Comparison of ENCODE assay signal across 19 cellular contexts in genomic region chr3:170697131-170697530, GRCh38.
A peak's percentile ranks its signal among the peaks of the same experiment; 100 is the strongest.
DNase-seq lines count a peak whose midpoint lies in the region; ATAC-seq and TF ChIP-seq lines count a peak whose summit lies in the region.
"Had no signal": no experiment of that assay in that cellular context is flagged by ENCODE, and none has a peak within 500 bp of the region (broad histone marks: within the 10 kb centered on the region; RNA-seq: fewer than 3 reads in every experiment).

No MANE protein-coding gene starts in this region.

- H3K4me2 ChIP-seq in IMR-90 (ENCODE audit: low read depth, low read length), result no peak overlapping the region
- H3K4me2 ChIP-seq: GM23338 had no signal

- POLR2A ChIA-PET in IMR-90 (lab: Charles Lee; ENCODE audit: unreplicated experiment), result no interaction called here

- WGBS in IMR-90 (ENCODE audit: extremely low coverage in 2 of 2, insufficient read length in 1 of 2), 2 experiments, result 100% methylated on average over 1 of the region's 2 CpGs; no CpG with 5 or more reads in 1 of the 2 experiments

- no peak overlapping the region for H3K9ac ChIP-seq in IMR-90 (ENCODE audit: low read depth, low read length)

- H3K4me1 ChIP-seq in IMR-90 (ENCODE audit: control insufficient read depth, insufficient read depth, low read length), result peaks cover 5% of the 10 kb centered on the region

- H3K9me1 ChIP-seq in IMR-90 (ENCODE audit: insufficient read depth, low read length), result peaks cover 7% of the 10 kb centered on the region

- no peaks in the 10 kb centered on the region for H3K79me1 ChIP-seq in IMR-90 (ENCODE audit: low read depth in 1 of 2, low read length in 2 of 2)

- no peaks in the 10 kb centered on the region for H3K9me3 ChIP-seq in IMR-90 (ENCODE audit: control insufficient read depth, insufficient read depth, low read length)
- H3K9me3 ChIP-seq: SJSA1 had no signal

- H3K36me3 Mint-ChIP-seq in activated CD4-positive, alpha-beta T cell treated with anti-CD3 and anti-CD28 coated beads, Interleukin-2, amount 10 ng/mL, durations not matched to agents 24 days and 14 days (ENCODE audit: low read depth), result no peaks in the 10 kb centered on the region
- no peaks in the 10 kb centered on the region for H3K36me3 Mint-ChIP-seq in activated naive CD8-positive, alpha-beta T cell treated with anti-CD3 and anti-CD28 coated beads for 36 hours
- no peaks in the 10 kb centered on the region for H3K36me3 Mint-ChIP-seq in stimulated activated memory B cell treated with anti-CD40 and anti-IgM and Interleukin-4, amounts not matched to agents 10 μg/mL and 1 μg/mL and 100 μg/mL, for 72 hours

- peak overlapping the region; percentile 3; the same call in 1 of the 2 replicates for H2BK20ac ChIP-seq in IMR-90 (ENCODE audit: low read depth, low read length)

- H4K91ac ChIP-seq in IMR-90 (ENCODE audit: insufficient read depth, low read depth, low read length), result no peak overlapping the region

- no peaks in the 10 kb centered on the region for H4K20me1 ChIP-seq in IMR-90 (ENCODE audit: insufficient read depth, low read length)

- no peak overlapping the region for H2AK9ac ChIP-seq in IMR-90 (replicated peaks; ENCODE audit: low read depth, low read length, poor library complexity)

- in situ Hi-C loops in IMR-90 (cut with MboI; ENCODE audit: low sequenced_read_pairs), result loop anchor here (10.0 kb wide), 1 partner anchor 272 kb away; no protein-coding TSS in a partner anchor

- H2BK15ac ChIP-seq in IMR-90 (ENCODE audit: low read depth, low read length), result peak overlapping the region; percentile 3; the same call in 1 of the 3 replicates

- no peak for DNase-seq in activated CD4-positive, alpha-beta T cell treated with anti-CD3 and anti-CD28 coated beads, Interleukin-2, amount 10 ng/mL, durations not matched to agents 24 days and 14 days
- DNase-seq in activated CD4-positive, alpha-beta T cell treated with anti-CD3 and anti-CD28 coated beads, Interleukin-2, amount 50 U/mL, for 1 hour, result no peak
- DNase-seq in IMR-90, result no peak
- peak; percentile 29 for DNase-seq in activated naive CD8-positive, alpha-beta T cell treated with anti-CD3 and anti-CD28 coated beads for 36 hours
- DNase-seq in effector CD8-positive, alpha-beta T cell (lab: John Stamatoyannopoulos, UW), result no peak
- DNase-seq: GDM1, Kasumi-1, NCI-H1417, NCI-H1694 treated with DMSO at 0.1 percent for 48 hours, NCI-H446, NCI-H526 had no signal

- no peaks in the 10 kb centered on the region for H3K27me3 ChIP-seq in IMR-90 (ENCODE audit: control insufficient read depth, insufficient read depth, low read length)
- H3K27me3 ChIP-seq: SJSA1 had no signal

- intact Hi-C loops in activated CD4-positive, alpha-beta T cell treated with anti-CD3 and anti-CD28 coated beads, Interleukin-2, amount 10 ng/mL, durations not matched to agents 24 days and 14 days (cut with micrococcal nuclease), result loop anchor here (5.0 kb wide), 1 partner anchor 125 kb away; no protein-coding TSS in a partner anchor
- intact Hi-C loops in IMR-90 (cut with micrococcal nuclease), result no loop called here

- TF ChIP-seq CTCF in IMR-90 (conservative IDR thresholded peaks at IDR 0.05; ENCODE audit: low read depth, low read length), result no peak

- TF ChIP-seq RAD21 in IMR-90 (IDR thresholded peaks at IDR 0.05; ENCODE audit: low read length), result no peak

- dilution Hi-C loops in IMR-90 (cut with HindIII; ENCODE audit: low sequenced_read_pairs, unreplicated experiment), result no loop called here

- no peak for TF ChIP-seq POLR2A in IMR-90 (IDR thresholded peaks at IDR 0.05; ENCODE audit: low read depth, low read length)

- BruUV-seq in IMR-90 (replicated peaks; lab: Mats Ljungman, UMichigan), result no TSS peak

- no peak overlapping the region for H3K27ac ChIP-seq in IMR-90 (ENCODE audit: insufficient read depth, low read length)
- H3K27ac ChIP-seq: C4-2B, SJSA1 had no signal

- CTCF ChIA-PET in IMR-90 (lab: Yijun Ruan, JAX), result no interaction called here

- no peak overlapping the region; the same call in 1 of the 2 replicates for H3K18ac ChIP-seq in IMR-90 (ENCODE audit: low read depth, low read length)

- H3K9me3 Mint-ChIP-seq in activated CD4-positive, alpha-beta T cell treated with anti-CD3 and anti-CD28 coated beads, Interleukin-2, amount 10 ng/mL, durations not matched to agents 24 days and 14 days, result peaks cover 8% of the 10 kb centered on the region
- no peaks in the 10 kb centered on the region for H3K9me3 Mint-ChIP-seq in activated naive CD8-positive, alpha-beta T cell treated with anti-CD3 and anti-CD28 coated beads for 36 hours
- H3K9me3 Mint-ChIP-seq in stimulated activated memory B cell treated with anti-CD40 and anti-IgM and Interleukin-4, amounts not matched to agents 10 μg/mL and 1 μg/mL and 100 μg/mL, for 72 hours, result no peaks in the 10 kb centered on the region
- H3K9me3 Mint-ChIP-seq: GM23338, IgD-negative memory B cell had no signal

- no peak overlapping the region for H4K5ac ChIP-seq in IMR-90 (ENCODE audit: low read depth, low read length)

- H3K4me1 Mint-ChIP-seq in activated CD4-positive, alpha-beta T cell treated with anti-CD3 and anti-CD28 coated beads, Interleukin-2, amount 10 ng/mL, durations not matched to agents 24 days and 14 days, result peaks cover 6% of the 10 kb centered on the region
- peaks cover 14% of the 10 kb centered on the region for H3K4me1 Mint-ChIP-seq in activated naive CD8-positive, alpha-beta T cell treated with anti-CD3 and anti-CD28 coated beads for 36 hours
- H3K4me1 Mint-ChIP-seq in stimulated activated memory B cell treated with anti-CD40 and anti-IgM and Interleukin-4, amounts not matched to agents 10 μg/mL and 1 μg/mL and 100 μg/mL, for 72 hours, result no peaks in the 10 kb centered on the region
- H3K4me1 Mint-ChIP-seq: IgD-negative memory B cell had no signal

- H3K4me3 Mint-ChIP-seq in activated CD4-positive, alpha-beta T cell treated with anti-CD3 and anti-CD28 coated beads, Interleukin-2, amount 10 ng/mL, durations not matched to agents 24 days and 14 days, result no peak overlapping the region
- H3K4me3 Mint-ChIP-seq in activated naive CD8-positive, alpha-beta T cell treated with anti-CD3 and anti-CD28 coated beads for 36 hours, result no peak overlapping the region
- H3K4me3 Mint-ChIP-seq in stimulated activated memory B cell treated with anti-CD40 and anti-IgM and Interleukin-4, amounts not matched to agents 10 μg/mL and 1 μg/mL and 100 μg/mL, for 72 hours, result no peak overlapping the region
- H3K4me3 Mint-ChIP-seq: GM23338, IgD-negative memory B cell had no signal

- no peaks in the 10 kb centered on the region for H3K36me3 ChIP-seq in IMR-90 (ENCODE audit: control insufficient read depth, insufficient read depth, low read length)
- H3K36me3 ChIP-seq: SJSA1 had no signal

- no peak overlapping the region for H3K23ac ChIP-seq in IMR-90 (ENCODE audit: low read depth, low read length)

- peak overlapping the region; percentile 18 for H3K27ac Mint-ChIP-seq in activated CD4-positive, alpha-beta T cell treated with anti-CD3 and anti-CD28 coated beads, Interleukin-2, amount 10 ng/mL, durations not matched to agents 24 days and 14 days
- peak overlapping the region; percentile 7 for H3K27ac Mint-ChIP-seq in activated naive CD8-positive, alpha-beta T cell treated with anti-CD3 and anti-CD28 coated beads for 36 hours
- H3K27ac Mint-ChIP-seq in stimulated activated memory B cell treated with anti-CD40 and anti-IgM and Interleukin-4, amounts not matched to agents 10 μg/mL and 1 μg/mL and 100 μg/mL, for 72 hours, result no peak overlapping the region
- H3K27ac Mint-ChIP-seq: GM23338, IgD-negative memory B cell had no signal

- no peak overlapping the region for H3K14ac ChIP-seq in IMR-90 (replicated peaks; ENCODE audit: low read depth, low read length)

- no peak overlapping the region for H2AFZ ChIP-seq in IMR-90 (replicated peaks; ENCODE audit: low read length, poor library complexity)
- H2AFZ ChIP-seq: GM23338 had no signal

- H2AK5ac ChIP-seq in IMR-90 (ENCODE audit: low read depth, low read length), result 0 out of 2 replicates have a peak overlapping the region, but pooled peaks have one; percentile 23

- H3K4ac ChIP-seq in IMR-90 (ENCODE audit: low read depth, low read length), result peak overlapping the region; percentile 33

- H3K27me3 Mint-ChIP-seq in activated CD4-positive, alpha-beta T cell treated with anti-CD3 and anti-CD28 coated beads, Interleukin-2, amount 10 ng/mL, durations not matched to agents 24 days and 14 days, result no peaks in the 10 kb centered on the region
- H3K27me3 Mint-ChIP-seq in activated naive CD8-positive, alpha-beta T cell treated with anti-CD3 and anti-CD28 coated beads for 36 hours, result no peaks in the 10 kb centered on the region
- H3K27me3 Mint-ChIP-seq in stimulated activated memory B cell treated with anti-CD40 and anti-IgM and Interleukin-4, amounts not matched to agents 10 μg/mL and 1 μg/mL and 100 μg/mL, for 72 hours, result peaks cover 3% of the 10 kb centered on the region

- no peak overlapping the region for H4K8ac ChIP-seq in IMR-90 (ENCODE audit: low read depth in 2 of 2, low read length in 2 of 2)

- peak overlapping the region; percentile 64 for H2BK120ac ChIP-seq in IMR-90 (ENCODE audit: low read depth, low read length)

- H2BK5ac ChIP-seq in IMR-90 (ENCODE audit: low read depth, low read length, poor library complexity, severe bottlenecking), result no peak overlapping the region

- H3K4me3 ChIP-seq in IMR-90 (ENCODE audit: insufficient read depth, low read depth, low read length), result no peak overlapping the region
- H3K4me3 ChIP-seq: GM23338, SJSA1 had no signal

- no peak for ATAC-seq in IMR-90 (ENCODE audit: low read depth)
- peak; percentile 47 for ATAC-seq in stimulated activated memory B cell treated with anti-CD40 and anti-IgM and Interleukin-4, amounts not matched to agents 10 μg/mL and 1 μg/mL and 100 μg/mL, for 72 hours
- ATAC-seq in HG03097 (IDR thresholded peaks at IDR 0.05; ENCODE audit: low FRiP score, unreplicated experiment), result no peak
- ATAC-seq: HCT116, Right ventricle myocardium inferior had no signal

- H3K56ac ChIP-seq in IMR-90 (ENCODE audit: extremely low read depth, insufficient read depth, low read length), result no peak overlapping the region

TF ChIP-seq in IMR-90, 13 proteins besides CTCF, POLR2A, EP300 and RAD21:
- no peak for TF ChIP-seq MAZ (IDR thresholded peaks at IDR 0.05; ENCODE audit: borderline replicate concordance, low read depth, low read length)
TF ChIP-seq in IMR-90: peak in this region for 0.
